In genomic region chr3:139934557-139935070, GRCh38 we compare ENCODE assay signal across 8 cellular contexts. TPM values are rescaled to one million over a fixed set of nuclear protein-coding genes. Genes with fewer than 3 reads are reported as not detected.
DNase-seq lines count a peak whose midpoint lies in the region; ATAC-seq and TF ChIP-seq lines count a peak whose summit lies in the region.

No MANE protein-coding gene starts in this region.

- in situ Hi-C loops in brain microvascular endothelial cell (cut with HindIII; ENCODE audit: low pct_ligation_motif_present, low sequenced_read_pairs): no loop called here

- no peaks in the 10 kb centered on the region for H3K36me3 Mint-ChIP-seq in activated naive CD4-positive, alpha-beta T cell treated with anti-CD3 and anti-CD28 coated beads for 36 hours (ENCODE audit: low read depth)
- no peaks in the 10 kb centered on the region for H3K36me3 Mint-ChIP-seq in activated naive CD4-positive, alpha-beta T cell treated with anti-CD3 and anti-CD28 coated beads, Interleukin-2, amount 10 ng/mL, durations not matched to agents 7 days and 5 days

- peak overlapping the region; percentile 66 for H3K4me3 ChIP-seq in brain microvascular endothelial cell (ENCODE audit: low read depth, low read length)
- peak overlapping the region; percentile 2 to 43 (median 33) for H3K4me3 ChIP-seq in skin epidermis

- no peak overlapping the region for H3K4me3 Mint-ChIP-seq in activated naive CD4-positive, alpha-beta T cell treated with anti-CD3 and anti-CD28 coated beads for 36 hours
- no peak overlapping the region for H3K4me3 Mint-ChIP-seq in activated naive CD4-positive, alpha-beta T cell treated with anti-CD3 and anti-CD28 coated beads, Interleukin-2, amount 10 ng/mL, durations not matched to agents 7 days and 5 days

- H3K9me3 Mint-ChIP-seq in activated naive CD4-positive, alpha-beta T cell treated with anti-CD3 and anti-CD28 coated beads for 36 hours: no peaks in the 10 kb centered on the region
- H3K9me3 Mint-ChIP-seq in activated naive CD4-positive, alpha-beta T cell treated with anti-CD3 and anti-CD28 coated beads, Interleukin-2, amount 10 ng/mL, durations not matched to agents 7 days and 5 days: no peaks in the 10 kb centered on the region

- no peaks in the 10 kb centered on the region for H3K27me3 ChIP-seq in brain microvascular endothelial cell (replicated peaks)

- peaks cover 2% of the 10 kb centered on the region for H3K4me1 Mint-ChIP-seq in activated naive CD4-positive, alpha-beta T cell treated with anti-CD3 and anti-CD28 coated beads for 36 hours (ENCODE audit: low read depth)
- peaks cover 10% of the 10 kb centered on the region for H3K4me1 Mint-ChIP-seq in activated naive CD4-positive, alpha-beta T cell treated with anti-CD3 and anti-CD28 coated beads, Interleukin-2, amount 10 ng/mL, durations not matched to agents 7 days and 5 days

- no peak overlapping the region for H3K27ac ChIP-seq in brain microvascular endothelial cell
- no peak overlapping the region for H3K27ac ChIP-seq in skin epidermis

- peak; percentile 83 for TF ChIP-seq CTCF in brain microvascular endothelial cell (IDR thresholded peaks at IDR 0.05; ENCODE audit: low read depth, low read length, missing control alignments)

- CTCF ChIA-PET in activated naive CD4-positive, alpha-beta T cell treated with anti-CD3 and anti-CD28 coated beads for 36 hours (lab: Charles Lee): no interaction called here
- CTCF ChIA-PET in activated naive CD4-positive, alpha-beta T cell treated with anti-CD3 and anti-CD28 coated beads, Interleukin-2, amount 10 ng/mL, durations not matched to agents 7 days and 5 days (lab: Charles Lee): no interaction called here

- DNase-seq in activated naive CD4-positive, alpha-beta T cell treated with anti-CD3 and anti-CD28 coated beads for 36 hours: peak; percentile 18
- no peak for DNase-seq in activated naive CD4-positive, alpha-beta T cell treated with anti-CD3 and anti-CD28 coated beads, Interleukin-2, amount 10 ng/mL, durations not matched to agents 7 days and 5 days
- DNase-seq in NCI-H187 treated with DMSO at 0.1 percent for 48 hours (lab: John Stamatoyannopoulos, UW): peak; percentile 36
- DNase-seq in brain microvascular endothelial cell: peak; percentile 55
- DNase-seq in iris pigment epithelial cell (ENCODE audit: low read depth): peak; percentile 39
- DNase-seq in stimulated activated CD4-positive, alpha-beta T cell treated with anti-CD3 and anti-CD28 coated beads, Interleukin-2, amount 100 ng/mL, for 48 hours: no peak

- H3K27ac Mint-ChIP-seq in activated naive CD4-positive, alpha-beta T cell treated with anti-CD3 and anti-CD28 coated beads for 36 hours: no peak overlapping the region
- no peak overlapping the region for H3K27ac Mint-ChIP-seq in activated naive CD4-positive, alpha-beta T cell treated with anti-CD3 and anti-CD28 coated beads, Interleukin-2, amount 10 ng/mL, durations not matched to agents 7 days and 5 days

- H3K36me3 ChIP-seq in brain microvascular endothelial cell (replicated peaks): no peaks in the 10 kb centered on the region

- no peak for ATAC-seq in HG03039 (IDR thresholded peaks at IDR 0.05; ENCODE audit: unreplicated experiment)

- intact Hi-C loops in activated naive CD4-positive, alpha-beta T cell treated with anti-CD3 and anti-CD28 coated beads for 36 hours (cut with micrococcal nuclease): loop anchor here (2.0 to 10.0 kb wide), 4 partner anchors 118 to 928 kb away; no protein-coding TSS in a partner anchor

- H3K27me3 Mint-ChIP-seq in activated naive CD4-positive, alpha-beta T cell treated with anti-CD3 and anti-CD28 coated beads for 36 hours (ENCODE audit: low read depth): peaks cover 45% of the 10 kb centered on the region
- H3K27me3 Mint-ChIP-seq in activated naive CD4-positive, alpha-beta T cell treated with anti-CD3 and anti-CD28 coated beads, Interleukin-2, amount 10 ng/mL, durations not matched to agents 7 days and 5 days: peaks cover 61% of the 10 kb centered on the region

RNA-seq across cellular contexts. Expression of gene CLSTN2, which starts 0.4 kb away (rescaled TPM):
- not detected for total RNA-seq in activated naive CD4-positive, alpha-beta T cell treated with anti-CD3 and anti-CD28 coated beads for 36 hours

Comparison
In these comparisons a context has a peak if more than half of its experiments do, and no peak if none do; other contexts are left out.
1. DNase-seq: peak in activated naive CD4-positive, alpha-beta T cell treated with anti-CD3 and anti-CD28 coated beads for 36 hours (single experiment), NCI-H187 treated with DMSO at 0.1 percent for 48 hours (single experiment), brain microvascular endothelial cell (single experiment) and iris pigment epithelial cell (single experiment); none in activated naive CD4-positive, alpha-beta T cell treated with anti-CD3 and anti-CD28 coated beads, Interleukin-2, amount 10 ng/mL, durations not matched to agents 7 days and 5 days (single experiment) and stimulated activated CD4-positive, alpha-beta T cell treated with anti-CD3 and anti-CD28 coated beads, Interleukin-2, amount 100 ng/mL, for 48 hours (0 of 2).